In the genomic region with DNA sequence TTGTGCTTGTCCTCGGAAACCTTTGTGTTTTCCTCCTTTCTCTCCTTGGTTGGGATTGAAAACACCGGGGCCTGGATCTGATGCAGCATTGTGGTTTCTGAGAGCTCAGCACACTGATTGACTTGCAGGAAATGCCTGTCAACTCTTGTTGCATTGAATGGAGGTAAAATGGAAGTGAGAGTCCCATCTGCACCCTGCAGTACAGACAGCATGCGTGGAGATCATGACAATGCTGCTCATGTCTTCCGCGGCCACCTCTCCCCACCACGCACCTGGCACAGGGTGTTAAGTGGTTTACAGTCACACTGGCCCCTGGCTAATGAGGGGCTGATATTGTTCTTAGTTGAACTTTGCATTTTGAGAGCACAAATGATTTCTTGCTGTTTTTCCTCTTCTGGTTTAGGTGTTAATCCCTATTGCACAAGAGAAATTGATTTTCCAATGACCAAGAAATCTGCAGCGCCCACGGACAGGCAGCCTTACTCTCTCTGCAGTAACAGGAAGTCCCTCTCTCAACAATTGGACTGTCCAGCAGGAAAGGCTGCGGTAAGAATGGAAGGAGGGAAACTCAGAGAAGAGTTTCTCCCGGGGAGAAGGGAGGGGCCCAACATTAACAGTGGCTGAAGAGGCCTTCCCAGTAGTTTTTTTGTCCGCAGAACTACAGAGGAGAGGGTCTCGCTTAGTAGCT, we compare ENCODE assay signal across 8 cellular contexts. TPM values are rescaled to one million over a fixed set of nuclear protein-coding genes. Genes with fewer than 3 reads are reported as not detected.
DNase-seq lines count a peak whose midpoint lies in the region; ATAC-seq and TF ChIP-seq lines count a peak whose summit lies in the region.

No MANE protein-coding gene starts in this region.

- no peak overlapping the region for H3K9ac ChIP-seq in parathyroid adenoma

- H3K27me3 ChIP-seq in brain microvascular endothelial cell (replicated peaks) (no peaks in the 10 kb centered on the region), parathyroid adenoma (ENCODE audit: control insufficient read depth, insufficient read depth, low read length) (no peaks in the 10 kb centered on the region), H7 (ENCODE audit: control insufficient read depth, insufficient read depth, low read length) (no peaks in the 10 kb centered on the region; the same call in 1 of the 2 replicates)

- H3K9me3 ChIP-seq in parathyroid adenoma (ENCODE audit: control insufficient read depth, low read length): no peaks in the 10 kb centered on the region

- in situ Hi-C loops in brain microvascular endothelial cell (cut with HindIII; ENCODE audit: low pct_ligation_motif_present, low sequenced_read_pairs): loop anchor here (25.0 kb wide), 1 partner anchor 153 kb away; no protein-coding TSS in a partner anchor

- peak; percentile 37 for DNase-seq in NCI-H146 treated with DMSO at 0.1 percent for 48 hours (lab: John Stamatoyannopoulos, UW; ENCODE audit: unreplicated experiment)
- DNase-seq in NCI-H146 (lab: John Stamatoyannopoulos, UW): no peak
- DNase-seq in brain microvascular endothelial cell: no peak
- DNase-seq in H7: no peak

- H2AFZ ChIP-seq in parathyroid adenoma: peak overlapping the region; percentile 28

- TF ChIP-seq CTCF in brain microvascular endothelial cell (IDR thresholded peaks at IDR 0.05; ENCODE audit: low read depth, low read length, missing control alignments) (no peak), parathyroid adenoma (IDR thresholded peaks at IDR 0.05) (no peak)

- no peaks in the 10 kb centered on the region for H3K4me1 ChIP-seq in parathyroid adenoma

- H3K4me3 ChIP-seq in brain microvascular endothelial cell (ENCODE audit: low read depth, low read length) (peak overlapping the region; percentile 24), parathyroid adenoma (ENCODE audit: low read depth, low read length) (no peak overlapping the region), H7 (ENCODE audit: insufficient read depth, low read depth, low read length) (no peak overlapping the region)

- ATAC-seq in HG03045 (IDR thresholded peaks at IDR 0.05; ENCODE audit: unreplicated experiment): peak; percentile 16
- no peak for ATAC-seq in GM21825 (IDR thresholded peaks at IDR 0.05; ENCODE audit: unreplicated experiment)
- no peak for ATAC-seq in GM18520 (IDR thresholded peaks at IDR 0.05; ENCODE audit: unreplicated experiment)

- H3K36me3 ChIP-seq in brain microvascular endothelial cell (replicated peaks): no peaks in the 10 kb centered on the region
- H3K36me3 ChIP-seq in parathyroid adenoma (ENCODE audit: control insufficient read depth, insufficient read depth, low read length): no peaks in the 10 kb centered on the region
- no peaks in the 10 kb centered on the region for H3K36me3 ChIP-seq in H7 (replicated peaks; ENCODE audit: control insufficient read depth, insufficient read depth, low read length)

- H3K4me2 ChIP-seq in parathyroid adenoma (ENCODE audit: low read length): peak overlapping the region; percentile 2

- no peaks in the 10 kb centered on the region for H3K79me2 ChIP-seq in parathyroid adenoma

- H3K27ac ChIP-seq in brain microvascular endothelial cell: no peak overlapping the region
- no peak overlapping the region for H3K27ac ChIP-seq in parathyroid adenoma

RNA-seq across cellular contexts. Expression of a gene that starts 58.5 kb away (rescaled TPM):
- 3.4 TPM in 2 replicates for total RNA-seq in H7 (2014; rRNA removed; shearing (Covaris generic))
